Comparison of ENCODE assay signal across 8 cellular contexts in genomic region chr18:45775241-45775676, GRCh38. TPM values are rescaled to one million over a fixed set of nuclear protein-coding genes. Genes with fewer than 3 reads are reported as not detected.
DNase-seq lines count a peak whose midpoint lies in the region; ATAC-seq and TF ChIP-seq lines count a peak whose summit lies in the region.

No MANE protein-coding gene starts in this region.

- no peak for TF ChIP-seq EP300 in esophagus muscularis mucosa (IDR thresholded peaks at IDR 0.05)

- peak overlapping the region; percentile 81 for H3K9ac ChIP-seq in MM.1S (ENCODE audit: low read length)

- 3% methylated on average over 11 of the region's 35 CpGs for WGBS in esophagus muscularis mucosa

- peaks cover 14 to 68% (median 23%) of the 10 kb centered on the region in 5 donors for H3K27me3 Mint-ChIP-seq in naive thymus-derived CD4-positive, alpha-beta T cell
- peaks cover 47 to 55% of the 10 kb centered on the region in 2 donors for H3K27me3 Mint-ChIP-seq in stimulated activated naive B cell treated with anti-CD40 and anti-IgM and Interleukin-4, amounts not matched to agents 10 μg/mL and 1 μg/mL and 100 μg/mL, for 72 hours

- H3K79me2 ChIP-seq in MM.1S (ENCODE audit: low read length) = no peaks in the 10 kb centered on the region

- peaks cover 0 to 5% (median 0%) of the 10 kb centered on the region in 11 donors for H3K9me3 Mint-ChIP-seq in naive thymus-derived CD4-positive, alpha-beta T cell
- peaks cover 0 to 1% of the 10 kb centered on the region in 2 donors for H3K9me3 Mint-ChIP-seq in stimulated activated naive B cell treated with anti-CD40 and anti-IgM and Interleukin-4, amounts not matched to agents 10 μg/mL and 1 μg/mL and 100 μg/mL, for 72 hours

- H3K27ac Mint-ChIP-seq in naive thymus-derived CD4-positive, alpha-beta T cell = peak overlapping the region; percentile 14 to 81 (median 70)
- peak overlapping the region; percentile 94 for H3K27ac Mint-ChIP-seq in stimulated activated naive B cell treated with anti-CD40 and anti-IgM and Interleukin-4, amounts not matched to agents 10 μg/mL and 1 μg/mL and 100 μg/mL, for 72 hours

- peak overlapping the region; percentile 87 for H2AFZ ChIP-seq in MM.1S (ENCODE audit: low read length)

- no peaks in the 10 kb centered on the region for H3K36me3 ChIP-seq in MM.1S (replicated peaks; ENCODE audit: insufficient read depth, low read length)
- H3K36me3 ChIP-seq in esophagus muscularis mucosa = no peaks in the 10 kb centered on the region
- no peaks in the 10 kb centered on the region for H3K36me3 ChIP-seq in naive thymus-derived CD4-positive, alpha-beta T cell (ENCODE audit: control insufficient read depth in 2 of 3, insufficient read depth in 3 of 3, low read length in 3 of 3)

- CTCF ChIA-PET in naive thymus-derived CD4-positive, alpha-beta T cell (lab: Charles Lee) = no interaction called here

- TF ChIP-seq POLR2A in esophagus muscularis mucosa (IDR thresholded peaks at IDR 0.05; ENCODE audit: low read depth) = no peak

- POLR2A ChIA-PET in naive thymus-derived CD4-positive, alpha-beta T cell (lab: Charles Lee) = interaction anchor here (0.8 kb wide), 1 partner anchor 185 kb away, joined by 4 read pairs; no protein-coding TSS in a partner anchor

- peak; percentile 65 for ATAC-seq in GM19351 (IDR thresholded peaks at IDR 0.05; ENCODE audit: unreplicated experiment)
- peak; percentile 81 for ATAC-seq in naive thymus-derived CD4-positive, alpha-beta T cell
- ATAC-seq in stimulated activated naive B cell treated with anti-CD40 and anti-IgM and Interleukin-4, amounts not matched to agents 10 μg/mL and 1 μg/mL and 100 μg/mL, for 72 hours (replicated peaks) = peak; percentile 93 to 94

- H3K27me3 ChIP-seq in MM.1S (replicated peaks; ENCODE audit: insufficient read depth, low read length) (no peaks in the 10 kb centered on the region), esophagus muscularis mucosa (peaks cover 0 to 22% (median 0%) of the 10 kb centered on the region in 4 donors)
- H3K27me3 ChIP-seq in naive thymus-derived CD4-positive, alpha-beta T cell (ENCODE audit: control insufficient read depth in 2 of 2, insufficient read depth in 2 of 2, low read length in 2 of 2) = no peaks in the 10 kb centered on the region

- H3K4me1 Mint-ChIP-seq in naive thymus-derived CD4-positive, alpha-beta T cell = peaks cover 13 to 31% (median 22%) of the 10 kb centered on the region in 7 donors
- H3K4me1 Mint-ChIP-seq in stimulated activated naive B cell treated with anti-CD40 and anti-IgM and Interleukin-4, amounts not matched to agents 10 μg/mL and 1 μg/mL and 100 μg/mL, for 72 hours = peaks cover 11 to 18% of the 10 kb centered on the region in 2 donors

- peak overlapping the region; percentile 77 to 92 (median 88) for H3K4me3 Mint-ChIP-seq in naive thymus-derived CD4-positive, alpha-beta T cell
- H3K4me3 Mint-ChIP-seq in stimulated activated naive B cell treated with anti-CD40 and anti-IgM and Interleukin-4, amounts not matched to agents 10 μg/mL and 1 μg/mL and 100 μg/mL, for 72 hours = peak overlapping the region; percentile 90 to 93

- H3K9me2 ChIP-seq in MM.1S (replicated peaks; ENCODE audit: insufficient read depth, low read length) = no peaks in the 10 kb centered on the region

- peak overlapping the region; percentile 73 for H3K4me2 ChIP-seq in MM.1S (ENCODE audit: low read depth, low read length)

- H3K9me3 ChIP-seq in MM.1S (replicated peaks; ENCODE audit: insufficient read depth, low read length) (no peaks in the 10 kb centered on the region), esophagus muscularis mucosa (no peaks in the 10 kb centered on the region)
- no peaks in the 10 kb centered on the region for H3K9me3 ChIP-seq in naive thymus-derived CD4-positive, alpha-beta T cell (ENCODE audit: control insufficient read depth in 2 of 3, low read length in 3 of 3)

- peaks cover 0 to 3% (median 0%) of the 10 kb centered on the region in 5 donors for H3K36me3 Mint-ChIP-seq in naive thymus-derived CD4-positive, alpha-beta T cell
- peaks cover 1 to 3% of the 10 kb centered on the region in 2 donors for H3K36me3 Mint-ChIP-seq in stimulated activated naive B cell treated with anti-CD40 and anti-IgM and Interleukin-4, amounts not matched to agents 10 μg/mL and 1 μg/mL and 100 μg/mL, for 72 hours

- H4K20me1 ChIP-seq in MM.1S (ENCODE audit: insufficient read depth, low read length) = no peaks in the 10 kb centered on the region

- no peaks in the 10 kb centered on the region for H3F3A ChIP-seq in MM.1S (ENCODE audit: insufficient read depth, low read length)

- H3K4me3 ChIP-seq in MM.1S (ENCODE audit: low read length) (peak overlapping the region; percentile 83), esophagus muscularis mucosa (peak overlapping the region; percentile 63 to 78 (median 68))
- H3K4me3 ChIP-seq in naive thymus-derived CD4-positive, alpha-beta T cell (ENCODE audit: low read length) = peak overlapping the region; percentile 69

- H3K27ac ChIP-seq in MM.1S (ENCODE audit: low read length) = peak overlapping the region; percentile 48; the same call in 1 of the 2 replicates
- peak overlapping the region; percentile 68 to 78 (median 73) for H3K27ac ChIP-seq in esophagus muscularis mucosa (replicated peaks in 1 of 4)
- H3K27ac ChIP-seq in naive thymus-derived CD4-positive, alpha-beta T cell (ENCODE audit: low read depth, low read length) = peak overlapping the region; percentile 32

- H3K4me1 ChIP-seq in MM.1S (ENCODE audit: low read length) (no peaks in the 10 kb centered on the region), esophagus muscularis mucosa (peaks cover 6 to 13% (median 8%) of the 10 kb centered on the region in 4 donors)
- H3K4me1 ChIP-seq in naive thymus-derived CD4-positive, alpha-beta T cell (ENCODE audit: control insufficient read depth in 2 of 2, insufficient read depth in 2 of 2, low read length in 2 of 2) = peaks cover 12 to 23% of the 10 kb centered on the region in 2 donors

- no peak for TF ChIP-seq CTCF in AG09319 (IDR thresholded peaks at IDR 0.05; ENCODE audit: low read depth, low read length)
- TF ChIP-seq CTCF in MM.1S (IDR thresholded peaks at IDR 0.05; ENCODE audit: low read length) = no peak
- no peak for TF ChIP-seq CTCF in esophagus muscularis mucosa (IDR thresholded peaks at IDR 0.05)

- intact Hi-C loops in esophagus muscularis mucosa (cut with DNase I) = no loop called here
- intact Hi-C loops in naive thymus-derived CD4-positive, alpha-beta T cell (cut with micrococcal nuclease) = no loop called here

- DNase-seq in AG09319 (ENCODE audit: extremely low read depth, low read depth) (peak; percentile 59), MM.1S (peak; percentile 57), esophagus muscularis mucosa (ENCODE audit: extremely low spot score) (peak; percentile 96), DMS114 treated with DMSO at 0.1 percent for 48 hours (lab: John Stamatoyannopoulos, UW; ENCODE audit: unreplicated experiment) (no peak)
- peak; percentile 62 for DNase-seq in activated T-cell treated with anti-CD3 and anti-CD28 coated beads, Interleukin-2, amount 50 U/mL, for 1 hour
- DNase-seq in naive thymus-derived CD4-positive, alpha-beta T cell = peak; percentile 5 to 53 (median 42)
- DNase-seq in stimulated activated naive B cell treated with anti-CD40 and anti-IgM and Interleukin-4, amounts not matched to agents 10 μg/mL and 1 μg/mL and 100 μg/mL, for 72 hours = peak; percentile 70

RNA-seq across cellular contexts. Expression of gene SIGLEC15, which starts 50.2 kb away (rescaled TPM):
- total RNA-seq in esophagus muscularis mucosa = under 1 TPM in 1 of 4 donors, not detected in 3; 0.17 TPM
- total RNA-seq in naive thymus-derived CD4-positive, alpha-beta T cell = 1 to 10 TPM in 1 of 5 experiments, not detected in 4; 1.3 TPM
- polyA plus RNA-seq in naive thymus-derived CD4-positive, alpha-beta T cell = under 1 TPM in 1 of 2 donors, not detected in 1; 0.13 TPM

RNA-seq across cellular contexts. Expression of gene SLC14A1, which starts 51.3 kb away (rescaled TPM):
- total RNA-seq in esophagus muscularis mucosa = 1 to 10 TPM in 3 of 4 donors, under 1 TPM in 1; 0.42 to 4.8 (median 1.5) TPM
- 10 to 100 TPM in 1 of 5 experiments, 1 to 10 TPM in 3, under 1 TPM in 1; 0.97 to 12.9 (median 3.3) TPM for total RNA-seq in naive thymus-derived CD4-positive, alpha-beta T cell
- polyA plus RNA-seq in naive thymus-derived CD4-positive, alpha-beta T cell = 1 to 10 TPM; 1.4 to 2.2 TPM
